Comparison of ENCODE assay signal across 1 cellular context in the genomic region with DNA sequence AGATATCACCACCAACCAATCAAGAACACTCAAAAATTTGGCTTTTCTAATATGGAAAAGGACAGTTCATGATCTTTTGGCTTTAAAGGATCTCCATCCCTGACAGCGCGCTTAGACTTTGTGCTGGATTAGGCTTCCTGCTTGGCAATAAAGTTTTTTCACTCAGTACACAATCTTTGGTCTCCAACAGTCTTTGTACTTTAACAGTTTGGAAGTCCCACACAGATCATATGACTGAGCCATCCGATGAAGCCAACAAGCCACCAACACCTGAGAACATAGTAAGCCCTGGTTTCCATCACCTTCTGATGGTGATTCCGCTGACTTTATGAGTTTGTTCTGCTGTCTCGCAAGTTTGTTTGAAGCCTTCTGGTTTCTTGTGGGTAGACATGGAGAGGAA.
TF ChIP-seq lines count a peak whose summit lies in the region.

No MANE protein-coding gene starts in this region.

TF ChIP-seq in HCT116, 20 proteins besides CTCF, POLR2A, EP300 and RAD21:
- no peak for TF ChIP-seq REST (IDR thresholded peaks at IDR 0.05; ENCODE audit: low read depth)
- TF ChIP-seq EZH2phosphoT487 (IDR thresholded peaks at IDR 0.05; ENCODE audit: borderline replicate concordance) = no peak
TF ChIP-seq in HCT116: peak in this region for 0.
